Comparison of ENCODE assay signal across 14 cellular contexts in the genomic region with DNA sequence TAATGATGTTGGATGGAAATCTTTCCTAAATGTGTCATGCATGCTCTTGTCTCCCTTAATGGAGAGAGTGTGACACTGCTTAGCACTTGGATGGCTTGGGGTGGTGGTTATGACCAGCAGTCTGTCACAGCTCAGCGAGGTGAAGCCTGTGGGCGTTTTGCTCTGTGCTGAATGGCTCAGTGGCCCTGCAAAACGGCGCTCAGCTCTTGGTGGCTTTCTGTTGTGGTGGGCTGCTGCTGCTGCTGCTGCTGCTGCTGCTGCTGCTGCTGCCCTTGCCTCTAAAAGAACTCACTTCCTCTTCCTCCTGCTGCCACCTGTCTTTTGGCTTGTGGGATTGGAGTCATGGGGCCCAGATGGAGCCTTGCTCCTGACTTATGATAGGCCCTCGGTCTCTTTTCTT. TPM values are rescaled to one million over a fixed set of nuclear protein-coding genes. Genes with fewer than 3 reads are reported as not detected.
A peak's percentile ranks its signal among the peaks of the same experiment; 100 is the strongest.
DNase-seq lines count a peak whose midpoint lies in the region; ATAC-seq, FAIRE-seq and TF ChIP-seq lines count a peak whose summit lies in the region.
"Not testable (repeated sequence)": the region's sequence is repeated elsewhere in the genome, so short reads cannot be mapped to it uniquely, and the experiment has no call there.
"Had no signal": no experiment of that assay in that cellular context is flagged by ENCODE, and none has a peak within 500 bp of the region (broad histone marks: within the 10 kb centered on the region; RNA-seq: fewer than 3 reads in every experiment).

No MANE protein-coding gene starts in this region.

- in situ Hi-C loops in K562 (cut with MboI) = not testable (repeated sequence)

- H3K9me3 Mint-ChIP-seq in CD4-positive, alpha-beta T cell; activated CD4-positive, alpha-beta memory T cell treated with anti-CD3 and anti-CD28 coated beads, Interleukin-2, amount 10 ng/mL, durations not matched to agents 7 days and 5 days: not testable (repeated sequence)

- CTCF ChIA-PET in CD4-positive, alpha-beta T cell (lab: Charles Lee); activated CD4-positive, alpha-beta memory T cell treated with anti-CD3 and anti-CD28 coated beads, Interleukin-2, amount 10 ng/mL, durations not matched to agents 7 days and 5 days (lab: Charles Lee); K562 (lab: Yijun Ruan, JAX; ENCODE audit: low intra/inter-chr PET ratio): not testable (repeated sequence)

- WGBS in K562 (ENCODE audit: insufficient coverage, low coverage, missing lambda C conversion rate) = no CpG with 5 or more reads among the region's 5 CpGs
- WGBS in pancreas, 2 donors = 70 to 77% methylated on average over 2 of the region's 5 CpGs

- H3K36me3 Mint-ChIP-seq in CD4-positive, alpha-beta T cell (ENCODE audit: low read depth) = peaks cover 19% of the 10 kb centered on the region
- peaks cover 14% of the 10 kb centered on the region for H3K36me3 Mint-ChIP-seq in activated CD4-positive, alpha-beta memory T cell treated with anti-CD3 and anti-CD28 coated beads, Interleukin-2, amount 10 ng/mL, durations not matched to agents 7 days and 5 days (ENCODE audit: low read depth)

- not testable (repeated sequence) for H4K20me1 ChIP-seq in K562 (replicated peaks; ENCODE audit: control insufficient read depth, insufficient read depth, low read length)

- not testable (repeated sequence) for H3K9me3 ChIP-seq in CD4-positive, alpha-beta T cell (ENCODE audit: control insufficient read depth, low read length); K562 (replicated peaks; ENCODE audit: control insufficient read depth, insufficient read depth, low read depth, low read length); pancreas

- BruUV-seq in K562 (replicated peaks; lab: Mats Ljungman, UMichigan) = not testable (repeated sequence)

- not testable (repeated sequence) for TF ChIP-seq RAD21 in K562 (CRISPR knock-in tag; conservative IDR thresholded peaks at IDR 0.05 in 1 of 2, IDR thresholded peaks at IDR 0.05 in 1 of 2)

- H3K4me3 Mint-ChIP-seq in CD4-positive, alpha-beta T cell = peak overlapping the region; percentile 68
- H3K4me3 Mint-ChIP-seq in activated CD4-positive, alpha-beta memory T cell treated with anti-CD3 and anti-CD28 coated beads, Interleukin-2, amount 10 ng/mL, durations not matched to agents 7 days and 5 days = not testable (repeated sequence)

- FAIRE-seq in K562 (lab: Jason Lieb, UNC) = peak; percentile 6
- FAIRE-seq in pancreas (lab: Jason Lieb, UNC) = not testable (repeated sequence)

- H3K9me1 ChIP-seq in K562 (ENCODE audit: control insufficient read depth, insufficient read depth, low read length) = not testable (repeated sequence)

- not testable (repeated sequence) for H3K27me3 Mint-ChIP-seq in CD4-positive, alpha-beta T cell; activated CD4-positive, alpha-beta memory T cell treated with anti-CD3 and anti-CD28 coated beads, Interleukin-2, amount 10 ng/mL, durations not matched to agents 7 days and 5 days

- POLR2A ChIA-PET in CD4-positive, alpha-beta T cell (lab: Charles Lee) = interaction anchor here (0.6 kb wide), 1 partner anchor 93 kb away, joined by 3 read pairs; no protein-coding TSS in a partner anchor
- POLR2A ChIA-PET in activated CD4-positive, alpha-beta memory T cell treated with anti-CD3 and anti-CD28 coated beads, Interleukin-2, amount 10 ng/mL, durations not matched to agents 7 days and 5 days (lab: Charles Lee); K562 (lab: Yijun Ruan, JAX): not testable (repeated sequence)

- not testable (repeated sequence) for H3K4me3 ChIP-seq in K562, pancreas

- not testable (repeated sequence) for H3K4me2 ChIP-seq in K562 (ENCODE audit: insufficient read depth, low read length)

- not testable (repeated sequence) for H3K27ac ChIP-seq in CD4-positive, alpha-beta T cell (ENCODE audit: low read depth, low read length); K562 (ENCODE audit: extremely low read depth, low read depth, low read length); pancreas

- not testable (repeated sequence) for H3K79me2 ChIP-seq in K562 (ENCODE audit: control insufficient read depth, insufficient read depth, low read length)

- H3K4me1 ChIP-seq in K562 (replicated peaks in 1 of 2; ENCODE audit: control insufficient read depth in 2 of 2, insufficient read depth in 2 of 2, low read length in 2 of 2); pancreas: not testable (repeated sequence)

- ATAC-seq in CD4-positive, alpha-beta T cell (ENCODE audit: poor library complexity) = peak; percentile 91
- ATAC-seq in GM19025 (IDR thresholded peaks at IDR 0.05; ENCODE audit: low read depth, unreplicated experiment) (peak; percentile 98), GM21576 (IDR thresholded peaks at IDR 0.05; ENCODE audit: unreplicated experiment) (peak; percentile 98), HG03025 (IDR thresholded peaks at IDR 0.05; ENCODE audit: low FRiP score, unreplicated experiment) (peak; percentile 98), HG03521 (IDR thresholded peaks at IDR 0.05; ENCODE audit: unreplicated experiment) (peak; percentile 99), K562 (peak; percentile 61), pancreas (peak in 3 of 4 donors; percentile 37 to 71 (median 67))

- TF ChIP-seq EP300 in K562 (IDR thresholded peaks at IDR 0.05; ENCODE audit: low read length) = not testable (repeated sequence)

- not testable (repeated sequence) for H3K4me1 Mint-ChIP-seq in CD4-positive, alpha-beta T cell (ENCODE audit: low read depth); activated CD4-positive, alpha-beta memory T cell treated with anti-CD3 and anti-CD28 coated beads, Interleukin-2, amount 10 ng/mL, durations not matched to agents 7 days and 5 days

- intact Hi-C loops in CD4-positive, alpha-beta T cell (cut with DNase I, micrococcal nuclease); K562 (cut with micrococcal nuclease); pancreas (cut with DNase I): not testable (repeated sequence)

- not testable (repeated sequence) for H3K27me3 ChIP-seq in CD4-positive, alpha-beta T cell (ENCODE audit: control insufficient read depth, insufficient read depth, low read length); K562 (ENCODE audit: control insufficient read depth in 2 of 2, insufficient read depth in 2 of 2, low read length in 2 of 2); pancreas

- H2AFZ ChIP-seq in K562 (ENCODE audit: low read depth, low read length) = not testable (repeated sequence)

- TF ChIP-seq POLR2A in K562 (conservative IDR thresholded peaks at IDR 0.05) = not testable (repeated sequence)

- TF ChIP-seq CTCF in CD4-positive, alpha-beta T cell (IDR thresholded peaks at IDR 0.05); K562 (IDR thresholded peaks at IDR 0.05 in 2 of 3, conservative IDR thresholded peaks at IDR 0.05 in 1 of 3; ENCODE audit: insufficient read depth in 2 of 3, low read depth in 1 of 3, low read length in 3 of 3); pancreas (IDR thresholded peaks at IDR 0.05): not testable (repeated sequence)

- DNase-seq in CD4-positive, alpha-beta T cell = peak in 4 of 10 experiments; percentile 12 to 37 (median 22)
- peak; percentile 52 for DNase-seq in activated CD4-positive, alpha-beta memory T cell treated with anti-CD3 and anti-CD28 coated beads, Interleukin-2, amount 10 ng/mL, durations not matched to agents 7 days and 5 days
- DNase-seq in K562 (ENCODE audit: extremely low read depth in 1 of 4, low spot score in 3 of 4); pancreas: not testable (repeated sequence)

- not testable (repeated sequence) for H3K36me3 ChIP-seq in K562 (ENCODE audit: control insufficient read depth, insufficient read depth, low read length); pancreas

- not testable (repeated sequence) for H3K9ac ChIP-seq in K562 (ENCODE audit: insufficient read depth in 1 of 2, low read depth in 2 of 2, low read length in 2 of 2)

- peak overlapping the region; percentile 82 for H3K27ac Mint-ChIP-seq in CD4-positive, alpha-beta T cell
- peak overlapping the region; percentile 82 for H3K27ac Mint-ChIP-seq in activated CD4-positive, alpha-beta memory T cell treated with anti-CD3 and anti-CD28 coated beads, Interleukin-2, amount 10 ng/mL, durations not matched to agents 7 days and 5 days

RNA-seq across cellular contexts. Expression of gene UPK3B, which starts 23.7 kb away (rescaled TPM):
- 1 to 10 TPM; 1.3 to 2.6 TPM for total RNA-seq in CD4-positive, alpha-beta T cell
- total RNA-seq in activated CD4-positive, alpha-beta memory T cell treated with anti-CD3 and anti-CD28 coated beads, Interleukin-2, amount 10 ng/mL, durations not matched to agents 7 days and 5 days = 1 to 10 TPM in 1 of 2 experiments, under 1 TPM in 1; 0.83 to 1.7 TPM
- 2.2 TPM in 1 of 2 replicates, not detected in the other for total RNA-seq in K562 (2011; cell fraction: chromatin; rRNA removed; ENCODE audit: low replicate concordance)
- 1.7 and 1.8 TPM in 2 replicates for total RNA-seq in K562 (2011; cell fraction: nucleolus; rRNA removed)
- total RNA-seq in K562 (2011; cell fraction: nucleoplasm; rRNA removed) = not detected in 2 replicates
- total RNA-seq in K562 (2014; rRNA removed) (not detected in 2 replicates), K562 (2014; rRNA removed; fragmentation: Illumina TruSeq; extraction: Trizol) (not detected in 2 replicates), K562 (2015; rRNA removed; fragmentation: Illumina TruSeq; extraction: Trizol) (not detected in 2 replicates), K562 (2021) (0.38 TPM in 1 of 2 replicates, not detected in the other), pancreas (1 to 10 TPM in 2 of 6 donors, under 1 TPM in 4; 0.41 to 2.3 (median 0.89) TPM)
- polyA plus RNA-seq in K562 (2011; rRNA removed) (not detected in 2 replicates), K562 (2014; fragmentation: Illumina TruSeq; extraction: Trizol) (not detected in 2 replicates), K562 (2014; fragmentation: Nextera tagmentation; extraction: Ambion mirVana) (not detected), K562 (2014; rRNA removed) (not detected in 2 replicates), pancreas (1 to 10 TPM; 2.9 to 3.2 TPM)
- polyA plus RNA-seq in K562 (2011; cell fraction: cytosol; rRNA removed) = not detected in 2 replicates
- polyA plus RNA-seq in K562 (2011; cell fraction: nucleus; rRNA removed) = not detected in 2 replicates
- not detected in 2 replicates for polyA plus RNA-seq in K562 (2012)
- not detected in 2 replicates for polyA minus RNA-seq in K562 (2011; rRNA and poly(A)+ RNA removed)
- not detected in 2 replicates for polyA minus RNA-seq in K562 (2011; cell fraction: cytosol; rRNA and poly(A)+ RNA removed)
- not detected in 2 replicates for polyA minus RNA-seq in K562 (2011; cell fraction: nucleus; rRNA and poly(A)+ RNA removed)
- total RNA-seq: A673 had no signal

RNA-seq across cellular contexts. Expression of gene DTX2, which starts 25.1 kb away (rescaled TPM):
- total RNA-seq in CD4-positive, alpha-beta T cell = 10 to 100 TPM; 18.2 to 19.2 TPM
- 10 to 100 TPM; 28.0 to 35.3 TPM for total RNA-seq in activated CD4-positive, alpha-beta memory T cell treated with anti-CD3 and anti-CD28 coated beads, Interleukin-2, amount 10 ng/mL, durations not matched to agents 7 days and 5 days
- 39.4 and 79.0 TPM in 2 replicates for total RNA-seq in K562 (2011; cell fraction: chromatin; rRNA removed; ENCODE audit: low replicate concordance)
- 31.7 and 39.9 TPM in 2 replicates for total RNA-seq in K562 (2011; cell fraction: nucleolus; rRNA removed)
- total RNA-seq in K562 (2011; cell fraction: nucleoplasm; rRNA removed) = 27.0 and 30.3 TPM in 2 replicates
- total RNA-seq in K562 (2014; rRNA removed) (14.9 and 20.4 TPM in 2 replicates), K562 (2014; rRNA removed; fragmentation: Illumina TruSeq; extraction: Trizol) (2.5 and 4.8 TPM in 2 replicates), K562 (2015; rRNA removed; fragmentation: Illumina TruSeq; extraction: Trizol) (8.3 and 9.9 TPM in 2 replicates), K562 (2021) (25.2 and 31.5 TPM in 2 replicates), pancreas (10 to 100 TPM; 11.5 to 33.6 (median 14.8) TPM)
- polyA plus RNA-seq in K562 (2011; rRNA removed) (3.4 and 5.6 TPM in 2 replicates), K562 (2014; fragmentation: Illumina TruSeq; extraction: Trizol) (9.8 and 18.3 TPM in 2 replicates), K562 (2014; fragmentation: Nextera tagmentation; extraction: Ambion mirVana) (under 1 TPM; 0.20 to 0.57 TPM), K562 (2014; rRNA removed) (12.2 and 15.5 TPM in 2 replicates), pancreas (10 to 100 TPM; 25.4 to 52.4 TPM)
- 5.9 and 13.5 TPM in 2 replicates for polyA plus RNA-seq in K562 (2011; cell fraction: cytosol; rRNA removed)
- polyA plus RNA-seq in K562 (2011; cell fraction: nucleus; rRNA removed) = 20.0 and 31.0 TPM in 2 replicates
- polyA plus RNA-seq in K562 (2012) = 15.4 and 44.4 TPM in 2 replicates
- polyA minus RNA-seq in K562 (2011; rRNA and poly(A)+ RNA removed) = 3.7 and 4.3 TPM in 2 replicates
- polyA minus RNA-seq in K562 (2011; cell fraction: cytosol; rRNA and poly(A)+ RNA removed) = 21.2 and 26.6 TPM in 2 replicates
- 8.5 and 10.3 TPM in 2 replicates for polyA minus RNA-seq in K562 (2011; cell fraction: nucleus; rRNA and poly(A)+ RNA removed)

RNA-seq across cellular contexts. Expression of gene SPDYE16, which starts 56.5 kb away (rescaled TPM):
- total RNA-seq in CD4-positive, alpha-beta T cell = under 1 TPM in 1 of 2 experiments, not detected in 1; 0.53 TPM
- under 1 TPM; 0.18 to 0.25 TPM for total RNA-seq in activated CD4-positive, alpha-beta memory T cell treated with anti-CD3 and anti-CD28 coated beads, Interleukin-2, amount 10 ng/mL, durations not matched to agents 7 days and 5 days
- total RNA-seq in K562 (2011; cell fraction: chromatin; rRNA removed; ENCODE audit: low replicate concordance) = 0.28 and 0.77 TPM in 2 replicates
- total RNA-seq in K562 (2011; cell fraction: nucleolus; rRNA removed) = 0.39 TPM in 1 of 2 replicates, not detected in the other
- 0.22 TPM in 1 of 2 replicates, not detected in the other for total RNA-seq in K562 (2011; cell fraction: nucleoplasm; rRNA removed)
- total RNA-seq in K562 (2014; rRNA removed) (not detected in 2 replicates), K562 (2014; rRNA removed; fragmentation: Illumina TruSeq; extraction: Trizol) (not detected in 2 replicates), K562 (2015; rRNA removed; fragmentation: Illumina TruSeq; extraction: Trizol) (not detected in 2 replicates), K562 (2021) (0.13 TPM in 1 of 2 replicates, not detected in the other), pancreas (under 1 TPM in 5 of 6 donors, not detected in 1; 0.09 to 0.67 (median 0.37) TPM)
- polyA plus RNA-seq in K562 (2011; rRNA removed) (0.04 TPM in 1 of 2 replicates, not detected in the other), K562 (2014; fragmentation: Illumina TruSeq; extraction: Trizol) (0.06 TPM in 2 replicates), K562 (2014; fragmentation: Nextera tagmentation; extraction: Ambion mirVana) (under 1 TPM; 0.04 to 0.06 TPM), K562 (2014; rRNA removed) (not detected in 2 replicates), pancreas (under 1 TPM; 0.19 to 0.61 TPM)
- polyA plus RNA-seq in K562 (2011; cell fraction: cytosol; rRNA removed) = not detected in 2 replicates
- polyA plus RNA-seq in K562 (2011; cell fraction: nucleus; rRNA removed) = 0.03 and 0.17 TPM in 2 replicates
- 0.20 and 0.46 TPM in 2 replicates for polyA plus RNA-seq in K562 (2012)
- 0.15 TPM in 1 of 2 replicates, not detected in the other for polyA minus RNA-seq in K562 (2011; rRNA and poly(A)+ RNA removed)
- not detected in 2 replicates for polyA minus RNA-seq in K562 (2011; cell fraction: cytosol; rRNA and poly(A)+ RNA removed)
- 0.27 TPM in 1 of 2 replicates, not detected in the other for polyA minus RNA-seq in K562 (2011; cell fraction: nucleus; rRNA and poly(A)+ RNA removed)
- total RNA-seq: Calu3, GM23338, mesenteric fat pad, osteocyte, vagina had no signal
